In the genomic region with DNA sequence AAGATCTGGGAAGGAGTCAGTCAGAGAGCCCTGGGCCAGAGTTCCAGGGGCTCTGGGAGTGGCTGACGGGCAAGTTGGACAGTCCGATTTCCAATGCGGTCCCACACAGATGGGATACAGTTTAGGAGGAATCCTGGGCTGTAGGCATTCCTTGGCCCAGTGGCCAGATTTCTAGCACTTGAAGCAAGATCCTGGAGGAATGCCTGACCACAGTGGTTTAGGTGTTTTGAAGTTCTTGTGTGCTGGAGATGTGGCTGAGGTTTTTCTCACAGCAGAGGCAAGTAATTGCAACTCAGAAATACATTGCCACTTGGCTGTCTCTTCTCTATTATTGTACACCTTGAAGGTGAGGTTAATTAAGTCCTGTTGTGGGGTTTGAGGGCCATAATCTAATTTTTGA, we compare ENCODE assay signal across 5 cellular contexts. TPM values are rescaled to one million over a fixed set of nuclear protein-coding genes. Genes with fewer than 3 reads are reported as not detected.
"Had no signal": no experiment of that assay in that cellular context is flagged by ENCODE, and none has a peak within 500 bp of the region (broad histone marks: within the 10 kb centered on the region; RNA-seq: fewer than 3 reads in every experiment).

No MANE protein-coding gene starts in this region.

RNA-seq across cellular contexts. Expression of a gene that starts 23.2 kb away (rescaled TPM):
- total RNA-seq: osteoblast, progenitor cell of endocrine pancreas, renal cortical epithelial cell, smooth muscle cell had no signal
- polyA plus RNA-seq: neural cell, smooth muscle cell had no signal

RNA-seq across cellular contexts. Expression of a gene that starts 40.1 kb away (rescaled TPM):
- total RNA-seq: osteoblast, progenitor cell of endocrine pancreas, renal cortical epithelial cell, smooth muscle cell had no signal
- polyA plus RNA-seq: neural cell, smooth muscle cell had no signal
